In the genomic region with DNA sequence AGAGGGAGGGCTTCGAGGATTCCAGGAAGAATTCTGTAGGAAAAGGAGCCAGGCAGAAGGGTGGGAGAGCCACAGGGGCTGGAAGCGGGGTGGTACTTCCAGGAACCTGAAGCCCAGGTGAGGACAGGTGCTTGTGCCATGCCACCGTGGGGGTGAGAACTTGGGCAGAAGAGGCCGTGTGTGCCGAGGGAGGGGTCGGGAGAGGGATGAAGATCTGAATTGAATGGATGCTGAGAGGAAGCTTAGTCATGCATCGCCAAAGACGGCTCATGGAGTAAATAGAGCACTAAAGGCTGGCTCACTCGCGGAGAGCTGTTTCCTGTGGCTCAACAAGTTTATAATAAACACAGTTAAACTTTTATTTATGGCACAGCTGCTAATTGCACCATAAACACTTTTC, we compare ENCODE assay signal across 11 cellular contexts.
DNase-seq lines count a peak whose midpoint lies in the region; FAIRE-seq and TF ChIP-seq lines count a peak whose summit lies in the region.
"Had no signal": no experiment of that assay in that cellular context is flagged by ENCODE, and none has a peak within 500 bp of the region (broad histone marks: within the 10 kb centered on the region; RNA-seq: fewer than 3 reads in every experiment).

No MANE protein-coding gene starts in this region.

- no peak overlapping the region for H3K27ac Mint-ChIP-seq in nephron progenitor cell
- H3K27ac Mint-ChIP-seq: CD14-positive monocyte had no signal

- peaks cover 9% of the 10 kb centered on the region for H3K36me3 Mint-ChIP-seq in nephron progenitor cell (ENCODE audit: low read depth)
- H3K36me3 Mint-ChIP-seq: CD14-positive monocyte had no signal

- no peak overlapping the region for H3K4me3 Mint-ChIP-seq in nephron progenitor cell
- H3K4me3 Mint-ChIP-seq: CD14-positive monocyte had no signal

- H3K27me3 Mint-ChIP-seq in nephron progenitor cell (ENCODE audit: low read depth, poor library complexity), result peaks cover 34% of the 10 kb centered on the region

- DNase-seq in D721Med (ENCODE audit: insufficient read length, low spot score), result peak; percentile 2
- DNase-seq in DMS79 treated with DMSO at 0.1 percent for 48 hours (lab: John Stamatoyannopoulos, UW), result peak; percentile 97
- peak; percentile 70 for DNase-seq in NCI-H526 treated with DMSO at 0.1 percent for 48 hours (lab: John Stamatoyannopoulos, UW)
- peak; percentile 30 for DNase-seq in kidney tubule cell (ENCODE audit: low spot score)
- DNase-seq in T1000 (lab: John Stamatoyannopoulos, UW), result no peak
- no peak for DNase-seq in H54 (ENCODE audit: insufficient read length, low spot score)
- no peak for DNase-seq in nephron progenitor cell
- DNase-seq: activated naive CD4-positive, alpha-beta T cell; KBM-7; substantia nigra had no signal

- peaks cover 33% of the 10 kb centered on the region for H3K4me1 Mint-ChIP-seq in nephron progenitor cell
- H3K4me1 Mint-ChIP-seq: CD14-positive monocyte had no signal

- TF ChIP-seq POLR2A in H54 (IDR thresholded peaks at IDR 0.05; ENCODE audit: low read depth, low read length), result no peak

- TF ChIP-seq CTCF in D721Med (IDR thresholded peaks at IDR 0.05; ENCODE audit: insufficient read depth, missing control alignments) (no peak), nephron progenitor cell (IDR thresholded peaks at IDR 0.05) (no peak)

- FAIRE-seq in D721Med (lab: Jason Lieb, UNC) (no peak), H54 (lab: Jason Lieb, UNC) (no peak)

- peaks cover 19% of the 10 kb centered on the region for H3K9me3 Mint-ChIP-seq in nephron progenitor cell

Comparison
In these comparisons a context has a peak if more than half of its experiments do, and no peak if none do; other contexts are left out.
1. DNase-seq: peak in D721Med (single experiment), DMS79 treated with DMSO at 0.1 percent for 48 hours (single experiment), NCI-H526 treated with DMSO at 0.1 percent for 48 hours (single experiment) and kidney tubule cell (single experiment); none in T1000 (single experiment), H54 (single experiment) and nephron progenitor cell (single experiment).